ENCODE assay signal across 29 cellular contexts in genomic region chr5:151618907-151619306, GRCh38. TPM values are rescaled to one million over a fixed set of nuclear protein-coding genes. Genes with fewer than 3 reads are reported as not detected.
DNase-seq lines count a peak whose midpoint lies in the region; ATAC-seq and TF ChIP-seq lines count a peak whose summit lies in the region.
"Had no signal": no experiment of that assay in that cellular context is flagged by ENCODE, and none has a peak within 500 bp of the region (broad histone marks: within the 10 kb centered on the region; RNA-seq: fewer than 3 reads in every experiment).

No MANE protein-coding gene starts in this region.

- H3K4me3 ChIP-seq in epithelial cell of esophagus (ENCODE audit: low read length) (no peak overlapping the region), skin epidermis (no peak overlapping the region), ascending aorta (no peak overlapping the region)
- H3K4me3 ChIP-seq: gastrocnemius medialis, upper lobe of left lung had no signal

- no peaks in the 10 kb centered on the region for H3K9me3 ChIP-seq in ascending aorta
- H3K9me3 ChIP-seq: gastrocnemius medialis, upper lobe of left lung had no signal

- peak overlapping the region in 12 of 21 experiments; percentile 6 to 88 (median 58) for H3K27ac ChIP-seq in skin epidermis
- H3K27ac ChIP-seq in ascending aorta = no peak overlapping the region
- H3K27ac ChIP-seq: brain microvascular endothelial cell, gastrocnemius medialis, upper lobe of left lung had no signal

- no peaks in the 10 kb centered on the region for H3K4me1 ChIP-seq in ascending aorta
- H3K4me1 ChIP-seq: upper lobe of left lung had no signal

- TF ChIP-seq CTCF in epithelial cell of esophagus (IDR thresholded peaks at IDR 0.05; ENCODE audit: insufficient read depth, low read depth, low read length, missing control alignments) (no peak), ascending aorta (IDR thresholded peaks at IDR 0.05) (no peak)

- DNase-seq in NCI-H69 (lab: John Stamatoyannopoulos, UW) (peak; percentile 7), epithelial cell of esophagus (ENCODE audit: low read depth) (peak; percentile 69), ascending aorta (ENCODE audit: low spot score in 2 of 2) (no peak), T-helper 2 cell (no peak)
- DNase-seq: activated CD4-positive, alpha-beta T cell treated with anti-CD3 and anti-CD28 coated beads, Interleukin-2, amount 50 U/mL, for 1 hour; activated CD8-positive, alpha-beta memory T cell treated with anti-CD3 and anti-CD28 coated beads, Interleukin-2, amount 10 ng/mL, durations not matched to agents 7 days and 5 days; activated naive CD4-positive, alpha-beta T cell treated with anti-CD3 and anti-CD28 coated beads for 36 hours; brain microvascular endothelial cell; C1 segment of cervical spinal cord; effector CD8-positive, alpha-beta T cell; gastrocnemius medialis; HFFc6; left cardiac atrium; NCI-H1436 treated with DMSO at 0.1 percent for 48 hours; NCI-H2107; NCI-H446; right cardiac atrium; SIG-M5; stimulated activated CD4-positive, alpha-beta T cell treated with anti-CD3 and anti-CD28 coated beads, Interleukin-12 subunit alpha, Interleukin-12 subunit beta, amount 100 ng/mL, for 4 hours; stimulated activated CD4-positive, alpha-beta T cell treated with anti-CD3 and anti-CD28 coated beads, Interleukin-4, amount 100 ng/mL, for 24 hours; substantia nigra; T-helper 9 cell; upper lobe of left lung had no signal

- H3K36me3 ChIP-seq in ascending aorta = no peaks in the 10 kb centered on the region
- H3K36me3 ChIP-seq: brain microvascular endothelial cell, gastrocnemius medialis, upper lobe of left lung had no signal

- intact Hi-C loops in ascending aorta (cut with DNase I) = no loop called here

- ATAC-seq in HG02852 (IDR thresholded peaks at IDR 0.05; ENCODE audit: unreplicated experiment) (peak; percentile 54), HG03520 (IDR thresholded peaks at IDR 0.05; ENCODE audit: unreplicated experiment) (no peak)
- ATAC-seq: activated CD8-positive, alpha-beta memory T cell treated with anti-CD3 and anti-CD28 coated beads, Interleukin-2, amount 10 ng/mL, durations not matched to agents 7 days and 5 days; left cardiac atrium; Panc1; right cardiac atrium; stimulated activated effector memory CD8-positive, alpha-beta T cell treated with anti-CD3 and anti-CD28 coated beads, Interleukin-12 subunit alpha, Interleukin-12 subunit beta, amount 100 ng/mL, for 72 hours had no signal

- H3K27me3 ChIP-seq in ascending aorta = no peaks in the 10 kb centered on the region
- H3K27me3 ChIP-seq: gastrocnemius medialis, upper lobe of left lung had no signal

RNA-seq across cellular contexts. Expression of gene FAT2, which starts 27.8 kb away (rescaled TPM):
- total RNA-seq in ascending aorta = not detected
- total RNA-seq: activated CD8-positive, alpha-beta memory T cell treated with anti-CD3 and anti-CD28 coated beads, Interleukin-2, amount 10 ng/mL, durations not matched to agents 7 days and 5 days; activated naive CD4-positive, alpha-beta T cell treated with anti-CD3 and anti-CD28 coated beads for 36 hours; gastrocnemius medialis; HFFc6; lung microvascular endothelial cell had no signal

Comparison
In these comparisons a context has a peak if more than half of its experiments do, and no peak if none do; other contexts are left out.
1. DNase-seq: peak in NCI-H69 (single experiment) and epithelial cell of esophagus (single experiment); none in ascending aorta (0 of 2) and T-helper 2 cell (0 of 5).
2. H3K27ac ChIP-seq: peak in skin epidermis (12 of 21); none in ascending aorta (0 of 2).